ENCODE assay signal across 10 cellular contexts in genomic region chr6:56713285-56713684, GRCh38.
DNase-seq lines count a peak whose midpoint lies in the region; ATAC-seq and TF ChIP-seq lines count a peak whose summit lies in the region.
"Had no signal": no experiment of that assay in that cellular context is flagged by ENCODE, and none has a peak within 500 bp of the region (broad histone marks: within the 10 kb centered on the region; RNA-seq: fewer than 3 reads in every experiment).

No MANE protein-coding gene starts in this region.

- ATAC-seq in Right ventricle myocardium inferior (peak; percentile 75), right lobe of liver (peak; percentile 40 to 76 (median 56))
- ATAC-seq: K562 had no signal

- H3K27me3 ChIP-seq in right lobe of liver: no peaks in the 10 kb centered on the region

- no peaks in the 10 kb centered on the region for H3K36me3 ChIP-seq in right lobe of liver

- 46% methylated on average over 3 of the region's 3 CpGs for WGBS in right lobe of liver (ENCODE audit: insufficient coverage, low coverage, low lambda C conversion rate, missing lambda C conversion rate)

- intact Hi-C loops in Right ventricle myocardium inferior (cut with DNase I): loop anchor here (2.0 kb wide), 1 partner anchor 44 kb away; no protein-coding TSS in a partner anchor
- intact Hi-C loops in cardiac septum (cut with DNase I): loop anchor here (5.0 kb wide), 1 partner anchor 129 kb away; no protein-coding TSS in a partner anchor
- intact Hi-C loops in right lobe of liver (cut with DNase I): loop anchor here in 1 of 2 donors (5.0 kb wide), 1 partner anchor 39 kb away; no protein-coding TSS in a partner anchor

- H3K4me3 ChIP-seq in cardiac fibroblast (replicated peaks in 1 of 2; ENCODE audit: low read depth in 2 of 2, low read length in 2 of 2): no peak overlapping the region
- no peak overlapping the region for H3K4me3 ChIP-seq in right lobe of liver
- H3K4me3 ChIP-seq: K562 had no signal

- H3K9me3 ChIP-seq in right lobe of liver: no peaks in the 10 kb centered on the region

- no peak overlapping the region for H3K27ac ChIP-seq in right lobe of liver

- no peak for TF ChIP-seq POLR2A in right lobe of liver (IDR thresholded peaks at IDR 0.05)

- DNase-seq in Right ventricle myocardium inferior (ENCODE audit: missing footprints): no peak
- DNase-seq in cardiac septum (ENCODE audit: low spot score): no peak
- DNase-seq in cardiac fibroblast (ENCODE audit: low read depth in 2 of 2): peak; percentile 79 to 85
- no peak for DNase-seq in right lobe of liver
- no peak for DNase-seq in activated CD8-positive, alpha-beta memory T cell treated with anti-CD3 and anti-CD28 coated beads, Interleukin-2, amount 50 U/mL, for 4 hours
- DNase-seq in activated T-cell treated with anti-CD3 and anti-CD28 coated beads, Interleukin-2, amount 50 U/mL, for 1 hour: no peak
- DNase-seq in epidermal melanocyte (ENCODE audit: insufficient read length, low spot score): no peak
- no peak for DNase-seq in NCI-H2107 (lab: John Stamatoyannopoulos, UW)
- DNase-seq: activated B cell treated with CpG ODN at 0.5 μM for 24 hours had no signal

- TF ChIP-seq CTCF in cardiac fibroblast (IDR thresholded peaks at IDR 0.05; ENCODE audit: low read depth, low read length): no peak
- TF ChIP-seq CTCF in right lobe of liver (IDR thresholded peaks at IDR 0.05): no peak

- H3K4me1 ChIP-seq in right lobe of liver: peaks cover 0 to 33% (median 8%) of the 10 kb centered on the region in 4 donors

Comparison
In these comparisons a context has a peak if more than half of its experiments do, and no peak if none do; other contexts are left out.
1. DNase-seq: peak in cardiac fibroblast (2 of 2); none in Right ventricle myocardium inferior (single experiment), cardiac septum (single experiment), right lobe of liver (0 of 3), activated CD8-positive, alpha-beta memory T cell treated with anti-CD3 and anti-CD28 coated beads, Interleukin-2, amount 50 U/mL, for 4 hours (single experiment), activated T-cell treated with anti-CD3 and anti-CD28 coated beads, Interleukin-2, amount 50 U/mL, for 1 hour (single experiment), epidermal melanocyte (single experiment) and NCI-H2107 (single experiment).